27 cellular contexts compared by ENCODE assay signal in the genomic region with DNA sequence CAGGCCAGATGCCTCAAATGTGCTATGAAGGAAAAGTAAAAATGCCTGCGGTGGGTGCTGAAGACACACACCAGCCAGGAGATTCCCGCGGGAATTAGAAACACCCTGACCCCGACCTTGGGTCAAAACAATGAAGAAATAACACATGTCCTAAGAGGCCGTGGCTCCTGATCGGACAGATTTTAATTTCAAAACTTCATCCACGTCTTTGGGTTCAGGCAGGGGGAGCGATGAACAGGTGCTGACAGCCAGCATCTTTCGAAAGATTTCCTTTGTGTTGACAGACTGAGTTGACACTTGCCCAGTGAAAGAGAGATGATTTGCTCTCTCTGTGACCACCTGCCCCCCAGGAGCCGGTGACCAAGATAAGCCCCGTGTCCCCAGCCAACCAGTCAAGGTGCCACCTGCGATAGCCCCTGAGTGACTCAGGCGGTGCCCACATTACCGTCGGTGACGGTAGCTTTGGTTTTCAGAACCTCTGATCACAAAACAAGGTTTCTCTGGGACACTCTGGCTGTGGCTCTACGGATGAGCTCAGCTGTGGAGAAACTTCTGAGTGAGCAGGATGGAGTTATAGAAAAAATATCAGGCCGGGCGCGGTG. TPM values are rescaled to one million over a fixed set of nuclear protein-coding genes. Genes with fewer than 3 reads are reported as not detected.
DNase-seq lines count a peak whose midpoint lies in the region; ATAC-seq, FAIRE-seq and TF ChIP-seq lines count a peak whose summit lies in the region.
"Had no signal": no experiment of that assay in that cellular context is flagged by ENCODE, and none has a peak within 500 bp of the region (broad histone marks: within the 10 kb centered on the region; RNA-seq: fewer than 3 reads in every experiment).

No MANE protein-coding gene starts in this region.

- H3K27ac ChIP-seq in HepG2 (ENCODE audit: extremely low read length, insufficient read depth, low read length) (no peak overlapping the region), right lobe of liver (no peak overlapping the region), upper lobe of right lung (no peak overlapping the region)
- H3K27ac ChIP-seq: sigmoid colon, SJCRH30, vagina had no signal

- 6% methylated on average over 11 of the region's 20 CpGs for WGBS in HepG2 (ENCODE audit: low lambda C conversion rate)
- WGBS in right lobe of liver (ENCODE audit: insufficient coverage, low coverage, low lambda C conversion rate, missing lambda C conversion rate) = 29% methylated on average over 15 of the region's 20 CpGs

- no peaks in the 10 kb centered on the region for H3K36me3 Mint-ChIP-seq in central memory CD8-positive, alpha-beta T cell (ENCODE audit: insufficient read depth)
- H3K36me3 Mint-ChIP-seq in stimulated activated naive B cell treated with anti-CD40 and anti-IgM and Interleukin-4, amounts not matched to agents 10 μg/mL and 1 μg/mL and 100 μg/mL, for 72 hours = no peaks in the 10 kb centered on the region
- H3K36me3 Mint-ChIP-seq: activated CD8-positive, alpha-beta memory T cell treated with anti-CD3 and anti-CD28 coated beads, Interleukin-2, amount 10 ng/mL, durations not matched to agents 7 days and 5 days; activated naive CD8-positive, alpha-beta T cell treated with anti-CD3 and anti-CD28 coated beads, Interleukin-2, amount 10 ng/mL, durations not matched to agents 7 days and 5 days; CD4-positive, alpha-beta memory T cell had no signal

- peaks cover 40% of the 10 kb centered on the region for H3K27me3 Mint-ChIP-seq in central memory CD8-positive, alpha-beta T cell
- peaks cover 12% of the 10 kb centered on the region in 2 donors for H3K27me3 Mint-ChIP-seq in stimulated activated naive B cell treated with anti-CD40 and anti-IgM and Interleukin-4, amounts not matched to agents 10 μg/mL and 1 μg/mL and 100 μg/mL, for 72 hours

- in situ Hi-C loops in HepG2 (cut with HindIII; ENCODE audit: extremely low pct_ligation_motif_present, low pct_unique_long_range_greater_than_20kb) = no loop called here

- no TSS peak for BruUV-seq in HepG2 (replicated peaks; lab: Mats Ljungman, UMichigan)

- TF ChIP-seq RAD21 in HepG2 (CRISPR knock-in tag; IDR thresholded peaks at IDR 0.05) = no peak

- no peak overlapping the region for H3K4me3 ChIP-seq in HepG2 (replicated peaks in 1 of 3; ENCODE audit: insufficient read depth in 1 of 3, low read depth in 2 of 3, low read length in 3 of 3)
- H3K4me3 ChIP-seq in right lobe of liver = no peak overlapping the region
- H3K4me3 ChIP-seq in H7 (ENCODE audit: insufficient read depth, low read depth, low read length) = no peak overlapping the region
- H3K4me3 ChIP-seq in upper lobe of right lung = no peak overlapping the region
- H3K4me3 ChIP-seq: sigmoid colon, SJCRH30, vagina had no signal

- H3K4me3 Mint-ChIP-seq in central memory CD8-positive, alpha-beta T cell = no peak overlapping the region
- H3K4me3 Mint-ChIP-seq in stimulated activated naive B cell treated with anti-CD40 and anti-IgM and Interleukin-4, amounts not matched to agents 10 μg/mL and 1 μg/mL and 100 μg/mL, for 72 hours = no peak overlapping the region
- H3K4me3 Mint-ChIP-seq: activated CD4-positive, alpha-beta T cell treated with anti-CD3 and anti-CD28 coated beads for 36 hours; activated CD8-positive, alpha-beta memory T cell treated with anti-CD3 and anti-CD28 coated beads, Interleukin-2, amount 10 ng/mL, durations not matched to agents 7 days and 5 days; activated naive CD8-positive, alpha-beta T cell treated with anti-CD3 and anti-CD28 coated beads, Interleukin-2, amount 10 ng/mL, durations not matched to agents 7 days and 5 days; CD4-positive, alpha-beta memory T cell; naive thymus-derived CD8-positive, alpha-beta T cell; T-helper 1 cell treated with Interleukin-12 subunit alpha and Interleukin-12 subunit beta and Interleukin-4 antibody, amounts not matched to agents 30 μg/mL and 1 μg/mL, for 36 hours had no signal

- H3K9me3 ChIP-seq in HepG2 (ENCODE audit: low read length) (no peaks in the 10 kb centered on the region), right lobe of liver (no peaks in the 10 kb centered on the region), upper lobe of right lung (no peaks in the 10 kb centered on the region)
- H3K9me3 ChIP-seq: sigmoid colon, SJCRH30, vagina had no signal

- intact Hi-C loops in HepG2 (cut with micrococcal nuclease; ENCODE audit: unreplicated experiment) = no loop called here
- intact Hi-C loops in right lobe of liver (cut with DNase I) = no loop called here
- intact Hi-C loops in upper lobe of right lung (cut with DNase I) = no loop called here

- H3K4me2 ChIP-seq in HepG2 (ENCODE audit: low read depth, low read length) = 0 out of 2 replicates have a peak overlapping the region, but pooled peaks have one; percentile 23

- POLR2A ChIA-PET in HepG2 (lab: Yijun Ruan, JAX) = no interaction called here

- H3K4me1 ChIP-seq in HepG2 (ENCODE audit: insufficient read depth, low read length) (no peaks in the 10 kb centered on the region), right lobe of liver (no peaks in the 10 kb centered on the region), upper lobe of right lung (no peaks in the 10 kb centered on the region)
- H3K4me1 ChIP-seq: sigmoid colon, SJCRH30, vagina had no signal

- no peak overlapping the region for H3K9ac ChIP-seq in HepG2 (ENCODE audit: insufficient read depth, low read depth, low read length)

- H3K27me3 ChIP-seq in HepG2 (ENCODE audit: control insufficient read depth in 1 of 2, insufficient read depth in 2 of 2, low read length in 2 of 2) (peaks cover 1 to 10% of the 10 kb centered on the region in 2 experiments; a peak in 3 of 5 replicates), right lobe of liver (no peaks in the 10 kb centered on the region), H7 (ENCODE audit: control insufficient read depth, insufficient read depth, low read length) (no peaks in the 10 kb centered on the region), upper lobe of right lung (no peaks in the 10 kb centered on the region)
- H3K27me3 ChIP-seq: sigmoid colon, SJCRH30, vagina had no signal

- no peaks in the 10 kb centered on the region for H4K20me1 ChIP-seq in HepG2 (ENCODE audit: insufficient read depth, low read length)

- H3K4me1 Mint-ChIP-seq in central memory CD8-positive, alpha-beta T cell = peaks cover 7% of the 10 kb centered on the region
- H3K4me1 Mint-ChIP-seq in stimulated activated naive B cell treated with anti-CD40 and anti-IgM and Interleukin-4, amounts not matched to agents 10 μg/mL and 1 μg/mL and 100 μg/mL, for 72 hours = peaks cover 25 to 51% of the 10 kb centered on the region in 2 donors

- no peak for FAIRE-seq in HepG2 (lab: Jason Lieb, UNC)

- no peak overlapping the region for H3K27ac Mint-ChIP-seq in central memory CD8-positive, alpha-beta T cell (ENCODE audit: low read depth)
- peak overlapping the region; percentile 37 for H3K27ac Mint-ChIP-seq in stimulated activated naive B cell treated with anti-CD40 and anti-IgM and Interleukin-4, amounts not matched to agents 10 μg/mL and 1 μg/mL and 100 μg/mL, for 72 hours
- H3K27ac Mint-ChIP-seq: activated CD4-positive, alpha-beta T cell treated with anti-CD3 and anti-CD28 coated beads for 36 hours; activated CD8-positive, alpha-beta memory T cell treated with anti-CD3 and anti-CD28 coated beads, Interleukin-2, amount 10 ng/mL, durations not matched to agents 7 days and 5 days; activated naive CD8-positive, alpha-beta T cell treated with anti-CD3 and anti-CD28 coated beads, Interleukin-2, amount 10 ng/mL, durations not matched to agents 7 days and 5 days; activated T-helper 2 cell treated with anti-CD3 and anti-CD28 coated beads, Interferon-gamma antibody, Interleukin-2, Interleukin-4, amounts not matched to agents 10 μg/mL and 5 μg/mL and 100 μg/mL, durations not matched to agents 14 hours and 24 hours and 36 hours; CD4-positive, alpha-beta memory T cell; T-helper 1 cell treated with Interleukin-12 subunit alpha and Interleukin-12 subunit beta and Interleukin-4 antibody, amounts not matched to agents 30 μg/mL and 1 μg/mL, for 36 hours had no signal

- TF ChIP-seq POLR2A in HepG2 (IDR thresholded peaks at IDR 0.05; ENCODE audit: insufficient read depth in 1 of 2, low read depth in 2 of 2, low read length in 2 of 2) = no peak
- no peak for TF ChIP-seq POLR2A in right lobe of liver (IDR thresholded peaks at IDR 0.05)

- no peak for DNase-seq in HepG2 (ENCODE audit: low spot score)
- DNase-seq in right lobe of liver = no peak
- peak; percentile 37 for DNase-seq in H7
- no peak for DNase-seq in central memory CD8-positive, alpha-beta T cell (ENCODE audit: low spot score in 2 of 2)
- DNase-seq in stimulated activated naive B cell treated with anti-CD40 and anti-IgM and Interleukin-4, amounts not matched to agents 10 μg/mL and 1 μg/mL and 100 μg/mL, for 72 hours = no peak
- no peak for DNase-seq in upper lobe of right lung
- DNase-seq in HuH-7 (ENCODE audit: low spot score) = no peak
- DNase-seq: activated CD4-positive, alpha-beta T cell treated with anti-CD3 and anti-CD28 coated beads for 36 hours; activated CD8-positive, alpha-beta memory T cell treated with anti-CD3 and anti-CD28 coated beads, Interleukin-2, amount 10 ng/mL, durations not matched to agents 7 days and 5 days; activated naive CD8-positive, alpha-beta T cell treated with anti-CD3 and anti-CD28 coated beads, Interleukin-2, amount 10 ng/mL, durations not matched to agents 7 days and 5 days; CD4-positive, alpha-beta memory T cell; DMS53; head of caudate nucleus; IMR-90; naive thymus-derived CD8-positive, alpha-beta T cell; NCI-H1694 treated with DMSO at 0.1 percent for 48 hours; NCI-H69; PC-3; sigmoid colon; SJCRH30; stimulated activated CD4-positive, alpha-beta T cell treated with anti-CD3 and anti-CD28 coated beads, Interleukin-15, amount 100 ng/mL, for 24 hours; stimulated activated CD8-positive, alpha-beta memory T cell treated with anti-CD3 and anti-CD28 coated beads, Interleukin-4, amount 100 ng/mL, for 48 hours had no signal

- ATAC-seq in HepG2 (no peak; the same call in 2 of the 3 replicates), right lobe of liver (no peak), upper lobe of right lung (no peak)
- ATAC-seq in central memory CD8-positive, alpha-beta T cell (replicated peaks; ENCODE audit: extremely low read depth, poor library complexity, severe bottlenecking) = peak; percentile 42
- peak; percentile 10 to 29 for ATAC-seq in stimulated activated naive B cell treated with anti-CD40 and anti-IgM and Interleukin-4, amounts not matched to agents 10 μg/mL and 1 μg/mL and 100 μg/mL, for 72 hours (replicated peaks)
- ATAC-seq: activated CD4-positive, alpha-beta T cell treated with anti-CD3 and anti-CD28 coated beads for 36 hours; activated CD8-positive, alpha-beta memory T cell treated with anti-CD3 and anti-CD28 coated beads, Interleukin-2, amount 10 ng/mL, durations not matched to agents 7 days and 5 days; left lobe of liver; naive thymus-derived CD8-positive, alpha-beta T cell; PC-3 had no signal

- H2AFZ ChIP-seq in HepG2 (ENCODE audit: low read length) = no peak overlapping the region

- H3K9me3 Mint-ChIP-seq in central memory CD8-positive, alpha-beta T cell = no peaks in the 10 kb centered on the region
- H3K9me3 Mint-ChIP-seq in stimulated activated naive B cell treated with anti-CD40 and anti-IgM and Interleukin-4, amounts not matched to agents 10 μg/mL and 1 μg/mL and 100 μg/mL, for 72 hours = no peaks in the 10 kb centered on the region
- H3K9me3 Mint-ChIP-seq: activated naive CD8-positive, alpha-beta T cell treated with anti-CD3 and anti-CD28 coated beads, Interleukin-2, amount 10 ng/mL, durations not matched to agents 7 days and 5 days; activated T-helper 2 cell treated with anti-CD3 and anti-CD28 coated beads, Interferon-gamma antibody, Interleukin-2, Interleukin-4, amounts not matched to agents 10 μg/mL and 5 μg/mL and 100 μg/mL, durations not matched to agents 14 hours and 24 hours and 36 hours; naive thymus-derived CD8-positive, alpha-beta T cell; T-helper 1 cell treated with Interleukin-12 subunit alpha and Interleukin-12 subunit beta and Interleukin-4 antibody, amounts not matched to agents 30 μg/mL and 1 μg/mL, for 36 hours had no signal

- CTCF ChIA-PET in HepG2 (lab: Yijun Ruan, JAX; ENCODE audit: low intra/inter-chr PET ratio, low total read pairs) = no interaction called here

- TF ChIP-seq CTCF in HepG2 (CRISPR knock-in tag; IDR thresholded peaks at IDR 0.05) (no peak), right lobe of liver (IDR thresholded peaks at IDR 0.05) (no peak), upper lobe of right lung (IDR thresholded peaks at IDR 0.05) (no peak)

- no peaks in the 10 kb centered on the region for H3K36me3 ChIP-seq in HepG2 (replicated peaks in 1 of 2; ENCODE audit: control insufficient read depth in 1 of 2, insufficient read depth in 2 of 2, low read length in 2 of 2)
- no peaks in the 10 kb centered on the region for H3K36me3 ChIP-seq in right lobe of liver
- no peaks in the 10 kb centered on the region for H3K36me3 ChIP-seq in H7 (replicated peaks; ENCODE audit: control insufficient read depth, insufficient read depth, low read length)
- no peaks in the 10 kb centered on the region for H3K36me3 ChIP-seq in upper lobe of right lung
- H3K36me3 ChIP-seq: sigmoid colon, SJCRH30, vagina had no signal

- TF ChIP-seq EP300 in HepG2 (IDR thresholded peaks at IDR 0.05; ENCODE audit: low read depth in 2 of 2, low read length in 2 of 2) = no peak
- no peak for TF ChIP-seq EP300 in HepG2 (CRISPR knock-in tag; IDR thresholded peaks at IDR 0.05; ENCODE audit: borderline replicate concordance)

- H3K79me2 ChIP-seq in HepG2 (ENCODE audit: insufficient read depth, low read length) = no peaks in the 10 kb centered on the region

RNA-seq across cellular contexts. Expression of a gene that starts 11.0 kb away (rescaled TPM):
- not detected in 2 replicates for total RNA-seq in HepG2 (2016; rRNA removed; fragmentation: Illumina TruSeq; extraction: Trizol)
- total RNA-seq in HepG2 (2016; cell fraction: cytosol; rRNA removed; fragmentation: Illumina TruSeq; extraction: Trizol; ENCODE audit: low read depth) = not detected in 2 replicates
- not detected in 2 replicates for total RNA-seq in HepG2 (2016; cell fraction: insoluble cytoplasmic fraction; rRNA removed; fragmentation: Illumina TruSeq; extraction: Trizol)
- total RNA-seq in HepG2 (2016; cell fraction: membrane; rRNA removed; fragmentation: Illumina TruSeq; extraction: Trizol) = not detected in 2 replicates
- not detected in 2 replicates for total RNA-seq in HepG2 (2016; cell fraction: nucleus; rRNA removed; fragmentation: Illumina TruSeq; extraction: Trizol)
- not detected in 2 replicates for polyA plus RNA-seq in HepG2 (2011; rRNA removed)
- polyA plus RNA-seq in HepG2 (2011; cell fraction: cytosol; rRNA removed) = not detected in 2 replicates
- polyA plus RNA-seq in HepG2 (2011; cell fraction: nucleus; rRNA removed) = not detected in 2 replicates
- polyA plus RNA-seq in HepG2 (2012) = 0.11 and 0.40 TPM in 2 replicates
- not detected in 2 replicates for polyA plus RNA-seq in HepG2 (2016; cell fraction: cytosol; fragmentation: Illumina TruSeq; extraction: Trizol; ENCODE audit: low read depth)
- not detected in 2 replicates for polyA plus RNA-seq in HepG2 (2016; cell fraction: insoluble cytoplasmic fraction; fragmentation: Illumina TruSeq; extraction: Trizol; ENCODE audit: low read depth)
- not detected in 2 replicates for polyA plus RNA-seq in HepG2 (2016; cell fraction: membrane; fragmentation: Illumina TruSeq; extraction: Trizol; ENCODE audit: low read depth)
- not detected in 2 replicates for polyA plus RNA-seq in HepG2 (2016; cell fraction: nucleus; fragmentation: Illumina TruSeq; extraction: Trizol; ENCODE audit: insufficient read depth, low read depth)
- polyA minus RNA-seq in HepG2 (2011; rRNA and poly(A)+ RNA removed; ENCODE audit: low replicate concordance) = 0.52 TPM in 1 of 2 replicates, not detected in the other
- not detected in 2 replicates for polyA minus RNA-seq in HepG2 (2011; cell fraction: cytosol; rRNA and poly(A)+ RNA removed)
- not detected in 2 replicates for polyA minus RNA-seq in HepG2 (2011; cell fraction: nucleus; rRNA and poly(A)+ RNA removed)
- total RNA-seq in right lobe of liver = 1 to 10 TPM in 1 of 6 experiments, under 1 TPM in 5; 0.42 to 1.7 (median 0.69) TPM
- total RNA-seq in H7 (2014; rRNA removed; shearing (Covaris generic)) = 0.07 TPM in 1 of 2 replicates, not detected in the other
- 43.0 TPM for total RNA-seq in upper lobe of right lung
- total RNA-seq: IMR-90, MCF 10A, PC-3, SJCRH30 had no signal
- polyA plus RNA-seq: IMR-90 had no signal

RNA-seq across cellular contexts. Expression of a gene that starts 57.0 kb away (rescaled TPM):
- total RNA-seq in HepG2 (2016; rRNA removed; fragmentation: Illumina TruSeq; extraction: Trizol) (not detected in 2 replicates), right lobe of liver (1 to 10 TPM; 1.4 to 4.0 (median 2.5) TPM), upper lobe of right lung (34.0 TPM)
- not detected in 2 replicates for total RNA-seq in HepG2 (2016; cell fraction: cytosol; rRNA removed; fragmentation: Illumina TruSeq; extraction: Trizol; ENCODE audit: low read depth)
- total RNA-seq in HepG2 (2016; cell fraction: insoluble cytoplasmic fraction; rRNA removed; fragmentation: Illumina TruSeq; extraction: Trizol) = not detected in 2 replicates
- not detected in 2 replicates for total RNA-seq in HepG2 (2016; cell fraction: membrane; rRNA removed; fragmentation: Illumina TruSeq; extraction: Trizol)
- total RNA-seq in HepG2 (2016; cell fraction: nucleus; rRNA removed; fragmentation: Illumina TruSeq; extraction: Trizol) = not detected in 2 replicates
- polyA plus RNA-seq in HepG2 (2011; rRNA removed) = not detected in 2 replicates
- not detected in 2 replicates for polyA plus RNA-seq in HepG2 (2011; cell fraction: cytosol; rRNA removed)
- polyA plus RNA-seq in HepG2 (2011; cell fraction: nucleus; rRNA removed) = not detected in 2 replicates
- not detected in 2 replicates for polyA plus RNA-seq in HepG2 (2012)
- not detected in 2 replicates for polyA plus RNA-seq in HepG2 (2016; cell fraction: cytosol; fragmentation: Illumina TruSeq; extraction: Trizol; ENCODE audit: low read depth)
- not detected in 2 replicates for polyA plus RNA-seq in HepG2 (2016; cell fraction: insoluble cytoplasmic fraction; fragmentation: Illumina TruSeq; extraction: Trizol; ENCODE audit: low read depth)
- not detected in 2 replicates for polyA plus RNA-seq in HepG2 (2016; cell fraction: membrane; fragmentation: Illumina TruSeq; extraction: Trizol; ENCODE audit: low read depth)
- not detected in 2 replicates for polyA plus RNA-seq in HepG2 (2016; cell fraction: nucleus; fragmentation: Illumina TruSeq; extraction: Trizol; ENCODE audit: insufficient read depth, low read depth)
- 76.1 TPM in 1 of 2 replicates, not detected in the other for polyA minus RNA-seq in HepG2 (2011; rRNA and poly(A)+ RNA removed; ENCODE audit: low replicate concordance)
- 2.1 TPM in 1 of 2 replicates, not detected in the other for polyA minus RNA-seq in HepG2 (2011; cell fraction: cytosol; rRNA and poly(A)+ RNA removed)
- 1.2 TPM in 1 of 2 replicates, not detected in the other for polyA minus RNA-seq in HepG2 (2011; cell fraction: nucleus; rRNA and poly(A)+ RNA removed)
- total RNA-seq in H7 (2014; rRNA removed; shearing (Covaris generic)) = 0.85 and 3.2 TPM in 2 replicates
- total RNA-seq: activated CD8-positive, alpha-beta memory T cell treated with anti-CD3 and anti-CD28 coated beads, Interleukin-2, amount 10 ng/mL, durations not matched to agents 7 days and 5 days; IMR-90; MCF 10A had no signal
- polyA plus RNA-seq: IMR-90 had no signal

Comparison
In these comparisons a context has a peak if more than half of its experiments do, and no peak if none do; other contexts are left out.
1. ATAC-seq: peak in central memory CD8-positive, alpha-beta T cell (single experiment) and stimulated activated naive B cell treated with anti-CD40 and anti-IgM and Interleukin-4, amounts not matched to agents 10 μg/mL and 1 μg/mL and 100 μg/mL, for 72 hours (2 of 2); none in HepG2 (single experiment), right lobe of liver (0 of 4) and upper lobe of right lung (single experiment).
2. RNA of a gene that starts 11.0 kb away (total RNA-seq): 43.0 TPM in upper lobe of right lung (single experiment); 0.42 to 1.7 TPM in right lobe of liver, 0.07 TPM in H7 and not detected in HepG2; every median in the first group is over 10 times any median in the second.